1 cellular context compared by ENCODE assay signal in the genomic region with DNA sequence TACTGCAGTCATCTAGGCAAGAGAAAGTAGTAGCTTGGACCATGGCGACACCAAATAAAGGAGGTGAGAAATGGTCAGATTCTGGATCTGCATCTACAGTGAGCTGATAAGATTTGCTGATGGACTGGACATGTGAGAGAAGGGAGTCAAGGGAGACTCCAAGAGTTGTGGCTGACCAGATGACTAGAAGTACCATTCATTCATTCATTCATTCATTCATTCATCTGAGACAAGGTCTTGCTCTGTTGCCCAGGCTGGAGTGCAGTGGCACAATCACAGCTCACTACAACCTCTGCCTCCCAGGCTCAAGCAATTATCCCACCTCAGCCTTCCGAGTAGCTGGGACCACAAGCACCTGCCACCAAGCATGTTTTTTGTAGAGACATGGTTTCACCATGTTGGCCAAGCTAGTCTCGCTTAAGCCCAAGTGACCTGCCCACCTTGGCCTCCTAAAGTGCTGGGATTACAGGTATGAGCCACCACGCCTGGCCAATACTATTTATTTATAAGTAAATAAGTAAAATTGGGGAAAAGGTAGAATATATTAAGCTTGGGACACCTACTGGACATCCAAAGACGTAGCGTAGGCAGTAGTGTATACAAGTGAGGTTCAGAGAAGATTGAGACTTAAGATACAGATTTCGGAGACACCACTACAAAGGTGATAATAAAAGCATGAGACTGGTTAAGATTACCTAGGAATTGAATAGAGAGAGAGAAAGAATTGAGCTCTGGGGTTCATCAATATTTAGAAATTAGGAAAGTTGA.
TF ChIP-seq lines count a peak whose summit lies in the region.

No MANE protein-coding gene starts in this region.

TF ChIP-seq in HCT116, 20 proteins besides CTCF, POLR2A, EP300 and RAD21:
- TF ChIP-seq FOSL1 (IDR thresholded peaks at IDR 0.05; ENCODE audit: low read depth), result no peak
